ENCODE assay signal across 21 cellular contexts in genomic region chr2:234482807-234483206, GRCh38. TPM values are rescaled to one million over a fixed set of nuclear protein-coding genes. Genes with fewer than 3 reads are reported as not detected.
A peak's percentile ranks its signal among the peaks of the same experiment; 100 is the strongest.
DNase-seq lines count a peak whose midpoint lies in the region; ATAC-seq, FAIRE-seq and TF ChIP-seq lines count a peak whose summit lies in the region.
"Had no signal": no experiment of that assay in that cellular context is flagged by ENCODE, and none has a peak within 500 bp of the region (broad histone marks: within the 10 kb centered on the region; RNA-seq: fewer than 3 reads in every experiment).

No MANE protein-coding gene starts in this region.

- intact Hi-C loops in activated CD4-positive, alpha-beta T cell treated with anti-CD3 and anti-CD28 coated beads, Interleukin-2, amount 10 ng/mL, durations not matched to agents 24 days and 14 days (cut with micrococcal nuclease): loop anchor here (1.0 kb wide), 2 partner anchors 8 to 37 kb away; no protein-coding TSS in a partner anchor
- intact Hi-C loops in natural killer cell (cut with micrococcal nuclease): no loop called here

- peaks cover 92% of the 10 kb centered on the region for H3K4me1 Mint-ChIP-seq in activated CD4-positive, alpha-beta T cell treated with anti-CD3 and anti-CD28 coated beads, Interleukin-2, amount 10 ng/mL, durations not matched to agents 7 days and 5 days
- H3K4me1 Mint-ChIP-seq in activated CD4-positive, alpha-beta T cell treated with anti-CD3 and anti-CD28 coated beads, Interleukin-2, amount 10 ng/mL, durations not matched to agents 24 days and 14 days: peaks cover 74% of the 10 kb centered on the region
- peaks cover 72% of the 10 kb centered on the region for H3K4me1 Mint-ChIP-seq in T-helper 2 cell treated with Interferon-gamma antibody and Interleukin-4, amounts not matched to agents 5 μg/mL and 100 μg/mL, for 36 hours (ENCODE audit: low read depth)
- H3K4me1 Mint-ChIP-seq in natural killer cell: peaks cover 66 to 73% of the 10 kb centered on the region in 2 donors
- H3K4me1 Mint-ChIP-seq: brain had no signal

- peak; percentile 5 for FAIRE-seq in GM12891 (lab: Jason Lieb, UNC)
- FAIRE-seq: A204.1 had no signal

- peaks cover 11% of the 10 kb centered on the region for H3K9me3 Mint-ChIP-seq in activated CD4-positive, alpha-beta T cell treated with anti-CD3 and anti-CD28 coated beads, Interleukin-2, amount 10 ng/mL, durations not matched to agents 7 days and 5 days
- no peaks in the 10 kb centered on the region for H3K9me3 Mint-ChIP-seq in activated CD4-positive, alpha-beta T cell treated with anti-CD3 and anti-CD28 coated beads, Interleukin-2, amount 10 ng/mL, durations not matched to agents 24 days and 14 days
- no peaks in the 10 kb centered on the region for H3K9me3 Mint-ChIP-seq in T-helper 2 cell treated with Interferon-gamma antibody and Interleukin-4, amounts not matched to agents 5 μg/mL and 100 μg/mL, for 36 hours
- H3K9me3 Mint-ChIP-seq in natural killer cell: no peaks in the 10 kb centered on the region

- POLR2A ChIA-PET in activated CD4-positive, alpha-beta T cell treated with anti-CD3 and anti-CD28 coated beads, Interleukin-2, amount 10 ng/mL, durations not matched to agents 7 days and 5 days (lab: Charles Lee): interaction anchor here (0.6 to 1.8 kb wide), 3 partner anchors 13 to 201 kb away, joined by 3 to 10 read pairs (median 5); no protein-coding TSS in a partner anchor

- H3K27ac Mint-ChIP-seq in activated CD4-positive, alpha-beta T cell treated with anti-CD3 and anti-CD28 coated beads, Interleukin-2, amount 10 ng/mL, durations not matched to agents 7 days and 5 days: peak overlapping the region; percentile 89
- no peak overlapping the region for H3K27ac Mint-ChIP-seq in activated CD4-positive, alpha-beta T cell treated with anti-CD3 and anti-CD28 coated beads, Interleukin-2, amount 10 ng/mL, durations not matched to agents 24 days and 14 days
- peak overlapping the region; percentile 58 for H3K27ac Mint-ChIP-seq in T-helper 2 cell treated with Interferon-gamma antibody and Interleukin-4, amounts not matched to agents 5 μg/mL and 100 μg/mL, for 36 hours
- H3K27ac Mint-ChIP-seq in natural killer cell: peak overlapping the region; percentile 95 to 99

- peaks cover 51% of the 10 kb centered on the region for H3K36me3 Mint-ChIP-seq in activated CD4-positive, alpha-beta T cell treated with anti-CD3 and anti-CD28 coated beads, Interleukin-2, amount 10 ng/mL, durations not matched to agents 7 days and 5 days (ENCODE audit: low read depth)
- H3K36me3 Mint-ChIP-seq in activated CD4-positive, alpha-beta T cell treated with anti-CD3 and anti-CD28 coated beads, Interleukin-2, amount 10 ng/mL, durations not matched to agents 24 days and 14 days (ENCODE audit: low read depth): peaks cover 31% of the 10 kb centered on the region
- peaks cover 48% of the 10 kb centered on the region for H3K36me3 Mint-ChIP-seq in T-helper 2 cell treated with Interferon-gamma antibody and Interleukin-4, amounts not matched to agents 5 μg/mL and 100 μg/mL, for 36 hours (ENCODE audit: low read depth)
- H3K36me3 Mint-ChIP-seq in natural killer cell: no peaks in the 10 kb centered on the region

- CTCF ChIA-PET in activated CD4-positive, alpha-beta T cell treated with anti-CD3 and anti-CD28 coated beads, Interleukin-2, amount 10 ng/mL, durations not matched to agents 7 days and 5 days (lab: Charles Lee): interaction anchor here (0.7 to 2.1 kb wide), 13 partner anchors 10 to 194 kb away, joined by 3 to 12 read pairs (median 5); no protein-coding TSS in a partner anchor

- DNase-seq in activated CD4-positive, alpha-beta T cell treated with anti-CD3 and anti-CD28 coated beads, Interleukin-2, amount 10 ng/mL, durations not matched to agents 7 days and 5 days: no peak
- no peak for DNase-seq in activated CD4-positive, alpha-beta T cell treated with anti-CD3 and anti-CD28 coated beads, Interleukin-2, amount 10 ng/mL, durations not matched to agents 24 days and 14 days
- no peak for DNase-seq in GM12891 (ENCODE audit: insufficient read length, low spot score)
- no peak for DNase-seq in T-helper 2 cell treated with Interferon-gamma antibody and Interleukin-4, amounts not matched to agents 5 μg/mL and 100 μg/mL, for 36 hours (ENCODE audit: low spot score)
- no peak for DNase-seq in natural killer cell
- DNase-seq in NCI-H187 (lab: John Stamatoyannopoulos, UW): no peak
- DNase-seq in HT-29 (ENCODE audit: low spot score): no peak
- DNase-seq: activated gamma-delta T cell, adrenal gland, EL, heart right ventricle, left cardiac atrium, NCI-H1092, NCI-H2029, NCI-H82, nucleus accumbens, psoas muscle, upper lobe of left lung had no signal

- TF ChIP-seq POLR2A in GM12891 (IDR thresholded peaks at IDR 0.05; ENCODE audit: low read depth, low read length): no peak

- ATAC-seq in natural killer cell (no peak), HG02970 (IDR thresholded peaks at IDR 0.05; ENCODE audit: low FRiP score, unreplicated experiment) (no peak)
- ATAC-seq: heart right ventricle, left cardiac atrium, psoas muscle had no signal

- no peak for TF ChIP-seq CTCF in natural killer cell (IDR thresholded peaks at IDR 0.05)

- no peak overlapping the region for H3K4me3 Mint-ChIP-seq in activated CD4-positive, alpha-beta T cell treated with anti-CD3 and anti-CD28 coated beads, Interleukin-2, amount 10 ng/mL, durations not matched to agents 7 days and 5 days
- no peak overlapping the region for H3K4me3 Mint-ChIP-seq in activated CD4-positive, alpha-beta T cell treated with anti-CD3 and anti-CD28 coated beads, Interleukin-2, amount 10 ng/mL, durations not matched to agents 24 days and 14 days
- H3K4me3 Mint-ChIP-seq in T-helper 2 cell treated with Interferon-gamma antibody and Interleukin-4, amounts not matched to agents 5 μg/mL and 100 μg/mL, for 36 hours: no peak overlapping the region
- H3K4me3 Mint-ChIP-seq in natural killer cell: no peak overlapping the region

- no peaks in the 10 kb centered on the region for H3K27me3 Mint-ChIP-seq in activated CD4-positive, alpha-beta T cell treated with anti-CD3 and anti-CD28 coated beads, Interleukin-2, amount 10 ng/mL, durations not matched to agents 7 days and 5 days
- no peaks in the 10 kb centered on the region for H3K27me3 Mint-ChIP-seq in activated CD4-positive, alpha-beta T cell treated with anti-CD3 and anti-CD28 coated beads, Interleukin-2, amount 10 ng/mL, durations not matched to agents 24 days and 14 days
- H3K27me3 Mint-ChIP-seq in T-helper 2 cell treated with Interferon-gamma antibody and Interleukin-4, amounts not matched to agents 5 μg/mL and 100 μg/mL, for 36 hours (ENCODE audit: low read depth): no peaks in the 10 kb centered on the region
- no peaks in the 10 kb centered on the region for H3K27me3 Mint-ChIP-seq in natural killer cell (ENCODE audit: low read depth in 2 of 2)

TF ChIP-seq in GM12891, 5 proteins besides CTCF, POLR2A, EP300 and RAD21:
- TF ChIP-seq TAF1 (IDR thresholded peaks at IDR 0.05; ENCODE audit: low read depth, low read length): no peak
- no peak for TF ChIP-seq POU2F2 (IDR thresholded peaks at IDR 0.05; ENCODE audit: low read depth, low read length)
- TF ChIP-seq SPI1 (IDR thresholded peaks at IDR 0.05; ENCODE audit: low read depth, low read length): no peak
- TF ChIP-seq POLR2AphosphoS5 (IDR thresholded peaks at IDR 0.05; ENCODE audit: low read depth, low read length): no peak
- no peak for TF ChIP-seq PAX5 (IDR thresholded peaks at IDR 0.05; ENCODE audit: insufficient read depth, low read length, severe bottlenecking)
TF ChIP-seq in GM12891: peak in this region for 0.

RNA-seq across cellular contexts. Expression of gene ARL4C, which starts 14.1 kb away (rescaled TPM):
- 100 to 1,000 TPM; 292 to 300 TPM for total RNA-seq in activated CD4-positive, alpha-beta T cell treated with anti-CD3 and anti-CD28 coated beads, Interleukin-2, amount 10 ng/mL, durations not matched to agents 7 days and 5 days
- total RNA-seq in activated CD4-positive, alpha-beta T cell treated with anti-CD3 and anti-CD28 coated beads, Interleukin-2, amount 10 ng/mL, durations not matched to agents 24 days and 14 days: 43.2 and 45.0 TPM in 2 replicates
- polyA plus RNA-seq in GM12891 (2012; ENCODE audit: low read depth, missing spikeins): 5.1 TPM
- total RNA-seq in natural killer cell: 100 to 1,000 TPM; 492 to 756 (median 664) TPM
- 1.5 and 2.1 TPM in 2 replicates for total RNA-seq in HT-29 (2014; rRNA removed; shearing (Covaris generic))

Comparison
In these comparisons a context has a peak if more than half of its experiments do, and no peak if none do; other contexts are left out.
1. RNA of gene ARL4C, which starts 14.1 kb away (total RNA-seq): 492 to 756 TPM in natural killer cell, 292 to 300 TPM in activated CD4-positive, alpha-beta T cell treated with anti-CD3 and anti-CD28 coated beads, Interleukin-2, amount 10 ng/mL, durations not matched to agents 7 days and 5 days and 43.2 to 45.0 TPM in activated CD4-positive, alpha-beta T cell treated with anti-CD3 and anti-CD28 coated beads, Interleukin-2, amount 10 ng/mL, durations not matched to agents 24 days and 14 days; 1.5 to 2.1 TPM in HT-29; every median in the first group is over 10 times any median in the second.